17 cellular contexts compared by ENCODE assay signal in genomic region chr20:58544891-58545290, GRCh38. TPM values are rescaled to one million over a fixed set of nuclear protein-coding genes. Genes with fewer than 3 reads are reported as not detected.
A peak's percentile ranks its signal among the peaks of the same experiment; 100 is the strongest.
DNase-seq lines count a peak whose midpoint lies in the region; ATAC-seq and TF ChIP-seq lines count a peak whose summit lies in the region.
"Had no signal": no experiment of that assay in that cellular context is flagged by ENCODE, and none has a peak within 500 bp of the region (broad histone marks: within the 10 kb centered on the region; RNA-seq: fewer than 3 reads in every experiment).

No MANE protein-coding gene starts in this region.

- dilution Hi-C loops in IMR-90 (cut with HindIII; ENCODE audit: low sequenced_read_pairs, unreplicated experiment): no loop called here

- H2AFZ ChIP-seq in IMR-90 (replicated peaks; ENCODE audit: low read length, poor library complexity): no peak overlapping the region

- no peak overlapping the region for H4K5ac ChIP-seq in IMR-90 (ENCODE audit: low read depth, low read length)

- intact Hi-C loops in IMR-90 (cut with micrococcal nuclease): no loop called here

- H2BK20ac ChIP-seq in IMR-90 (ENCODE audit: low read depth, low read length): no peak overlapping the region

- H3K4me1 ChIP-seq in IMR-90 (ENCODE audit: control insufficient read depth, insufficient read depth, low read length) (peaks cover 25% of the 10 kb centered on the region), endodermal cell (ENCODE audit: control insufficient read depth, insufficient read depth, low read length) (peaks cover 15% of the 10 kb centered on the region)
- H3K4me1 ChIP-seq in CD8-positive, alpha-beta memory T cell (ENCODE audit: insufficient read depth, low read length): no peaks in the 10 kb centered on the region

- TF ChIP-seq CTCF in HFFc6 (IDR thresholded peaks at IDR 0.05) (no peak), IMR-90 (conservative IDR thresholded peaks at IDR 0.05; ENCODE audit: low read depth, low read length) (no peak), endodermal cell (conservative IDR thresholded peaks at IDR 0.05) (no peak)

- H2BK120ac ChIP-seq in IMR-90 (ENCODE audit: low read depth, low read length): peak overlapping the region; percentile 46

- H3K4me3 Mint-ChIP-seq in HFFc6 (no peak overlapping the region), endodermal cell (no peak overlapping the region)
- no peak overlapping the region for H3K4me3 Mint-ChIP-seq in stimulated activated naive B cell treated with anti-CD40 and anti-IgM and Interleukin-4, amounts not matched to agents 10 μg/mL and 1 μg/mL and 100 μg/mL, for 72 hours
- H3K4me3 Mint-ChIP-seq in CD8-positive, alpha-beta memory T cell: no peak overlapping the region
- H3K4me3 Mint-ChIP-seq: CD4-positive, alpha-beta memory T cell; GM23338; H9 had no signal

- peaks cover 12% of the 10 kb centered on the region; the same call in 1 of the 2 replicates for H3K9me1 ChIP-seq in IMR-90 (ENCODE audit: insufficient read depth, low read length)

- H2BK5ac ChIP-seq in IMR-90 (ENCODE audit: low read depth, low read length, poor library complexity, severe bottlenecking): no peak overlapping the region

- H3K9ac ChIP-seq in IMR-90 (ENCODE audit: low read depth, low read length) (no peak overlapping the region), endodermal cell (ENCODE audit: extremely low read depth, low read length, poor library complexity, severe bottlenecking) (no peak overlapping the region)

- no peak overlapping the region for H3K14ac ChIP-seq in IMR-90 (replicated peaks; ENCODE audit: low read depth, low read length)

- no peak overlapping the region for H4K91ac ChIP-seq in IMR-90 (ENCODE audit: insufficient read depth, low read depth, low read length)

- H3K23ac ChIP-seq in IMR-90 (ENCODE audit: low read depth, low read length): no peak overlapping the region

- CTCF ChIA-PET in IMR-90 (lab: Yijun Ruan, JAX): no interaction called here
- CTCF ChIA-PET in CD8-positive, alpha-beta memory T cell (lab: Charles Lee): no interaction called here

- H2AK5ac ChIP-seq in IMR-90 (ENCODE audit: low read depth, low read length): no peak overlapping the region; the same call in 1 of the 2 replicates

- H2BK15ac ChIP-seq in IMR-90 (ENCODE audit: low read depth, low read length): no peak overlapping the region

- peaks cover 51% of the 10 kb centered on the region for H3K4me1 Mint-ChIP-seq in HFFc6 (ENCODE audit: low read depth)
- H3K4me1 Mint-ChIP-seq in endodermal cell: peaks cover 39% of the 10 kb centered on the region
- H3K4me1 Mint-ChIP-seq in stimulated activated naive B cell treated with anti-CD40 and anti-IgM and Interleukin-4, amounts not matched to agents 10 μg/mL and 1 μg/mL and 100 μg/mL, for 72 hours: no peaks in the 10 kb centered on the region
- H3K4me1 Mint-ChIP-seq in CD8-positive, alpha-beta memory T cell: no peaks in the 10 kb centered on the region
- H3K4me1 Mint-ChIP-seq: CD4-positive, alpha-beta memory T cell had no signal

- no TSS peak for BruUV-seq in IMR-90 (replicated peaks; lab: Mats Ljungman, UMichigan)

- ATAC-seq in IMR-90 (ENCODE audit: low read depth): no peak
- ATAC-seq in stimulated activated naive B cell treated with anti-CD40 and anti-IgM and Interleukin-4, amounts not matched to agents 10 μg/mL and 1 μg/mL and 100 μg/mL, for 72 hours (replicated peaks): no peak
- ATAC-seq: HepG2 had no signal

- peaks cover 0 to 8% of the 10 kb centered on the region in 2 experiments; a peak in 2 of 4 replicates for H3K79me1 ChIP-seq in IMR-90 (ENCODE audit: low read depth in 1 of 2, low read length in 2 of 2)

- no peaks in the 10 kb centered on the region for H3K27me3 ChIP-seq in IMR-90 (ENCODE audit: control insufficient read depth, insufficient read depth, low read length)
- no peaks in the 10 kb centered on the region for H3K27me3 ChIP-seq in endodermal cell (ENCODE audit: control insufficient read depth, insufficient read depth, low read length, poor library complexity, severe bottlenecking)
- no peaks in the 10 kb centered on the region for H3K27me3 ChIP-seq in CD8-positive, alpha-beta memory T cell (ENCODE audit: insufficient read depth, low read length, poor library complexity, severe bottlenecking)
- H3K27me3 ChIP-seq in H7 (ENCODE audit: control insufficient read depth, insufficient read depth, low read length): no peaks in the 10 kb centered on the region
- H3K27me3 ChIP-seq: BE2C had no signal

- H3K9me3 Mint-ChIP-seq in HFFc6 (peaks cover 11% of the 10 kb centered on the region), endodermal cell (peaks cover under 1% of the 10 kb centered on the region)
- no peaks in the 10 kb centered on the region for H3K9me3 Mint-ChIP-seq in stimulated activated naive B cell treated with anti-CD40 and anti-IgM and Interleukin-4, amounts not matched to agents 10 μg/mL and 1 μg/mL and 100 μg/mL, for 72 hours
- H3K9me3 Mint-ChIP-seq in CD8-positive, alpha-beta memory T cell: peaks cover 0 to 3% (median 0%) of the 10 kb centered on the region in 5 donors
- H3K9me3 Mint-ChIP-seq: GM23338, H9 had no signal

- H3K18ac ChIP-seq in IMR-90 (ENCODE audit: low read depth, low read length): no peak overlapping the region

- H3K4ac ChIP-seq in IMR-90 (ENCODE audit: low read depth, low read length): 0 out of 2 replicates have a peak overlapping the region, but pooled peaks have one; percentile 18

- no peaks in the 10 kb centered on the region for H4K20me1 ChIP-seq in IMR-90 (ENCODE audit: insufficient read depth, low read length)

- H3K27me3 Mint-ChIP-seq in HFFc6 (ENCODE audit: insufficient read depth) (peaks cover 4% of the 10 kb centered on the region), endodermal cell (ENCODE audit: insufficient read depth) (no peaks in the 10 kb centered on the region)
- H3K27me3 Mint-ChIP-seq in stimulated activated naive B cell treated with anti-CD40 and anti-IgM and Interleukin-4, amounts not matched to agents 10 μg/mL and 1 μg/mL and 100 μg/mL, for 72 hours: peaks cover 16 to 22% of the 10 kb centered on the region in 2 donors
- peaks cover 6 to 57% of the 10 kb centered on the region in 2 donors for H3K27me3 Mint-ChIP-seq in CD8-positive, alpha-beta memory T cell

- H3K27ac ChIP-seq in IMR-90 (ENCODE audit: insufficient read depth, low read length): no peak overlapping the region
- H3K27ac ChIP-seq in endodermal cell (ENCODE audit: low read depth, low read length): no peak overlapping the region
- H3K27ac ChIP-seq in CD8-positive, alpha-beta memory T cell (ENCODE audit: low read depth, low read length): no peak overlapping the region
- H3K27ac ChIP-seq: C4-2B had no signal

- H3K9me3 ChIP-seq in IMR-90 (ENCODE audit: control insufficient read depth, insufficient read depth, low read length) (no peaks in the 10 kb centered on the region), endodermal cell (ENCODE audit: control insufficient read depth, low read length) (no peaks in the 10 kb centered on the region)
- no peaks in the 10 kb centered on the region for H3K9me3 ChIP-seq in CD8-positive, alpha-beta memory T cell (ENCODE audit: low read length)
- H3K9me3 ChIP-seq: BE2C had no signal

- H3K36me3 ChIP-seq in IMR-90 (ENCODE audit: control insufficient read depth, insufficient read depth, low read length) (no peaks in the 10 kb centered on the region), endodermal cell (ENCODE audit: control insufficient read depth, insufficient read depth, low read length) (no peaks in the 10 kb centered on the region), H7 (replicated peaks; ENCODE audit: control insufficient read depth, insufficient read depth, low read length) (no peaks in the 10 kb centered on the region)
- no peaks in the 10 kb centered on the region for H3K36me3 ChIP-seq in CD8-positive, alpha-beta memory T cell (ENCODE audit: insufficient read depth, low read length)
- H3K36me3 ChIP-seq: BE2C had no signal

- POLR2A ChIA-PET in IMR-90 (lab: Charles Lee; ENCODE audit: unreplicated experiment): no interaction called here
- POLR2A ChIA-PET in CD8-positive, alpha-beta memory T cell (lab: Charles Lee): no interaction called here

- H2AK9ac ChIP-seq in IMR-90 (replicated peaks; ENCODE audit: low read depth, low read length, poor library complexity): no peak overlapping the region

- H3K27ac Mint-ChIP-seq in HFFc6 (peak overlapping the region; percentile 11; the same call in 1 of the 2 replicates), endodermal cell (no peak overlapping the region)
- peak overlapping the region; percentile 2 for H3K27ac Mint-ChIP-seq in stimulated activated naive B cell treated with anti-CD40 and anti-IgM and Interleukin-4, amounts not matched to agents 10 μg/mL and 1 μg/mL and 100 μg/mL, for 72 hours
- H3K27ac Mint-ChIP-seq in CD8-positive, alpha-beta memory T cell: no peak overlapping the region
- H3K27ac Mint-ChIP-seq: CD4-positive, alpha-beta memory T cell; GM23338; H9 had no signal

- in situ Hi-C loops in IMR-90 (cut with MboI; ENCODE audit: low sequenced_read_pairs): no loop called here

- no peak overlapping the region for H3K56ac ChIP-seq in IMR-90 (ENCODE audit: extremely low read depth, insufficient read depth, low read length)

- no peak for TF ChIP-seq RAD21 in IMR-90 (IDR thresholded peaks at IDR 0.05; ENCODE audit: low read length)

- H3K4me3 ChIP-seq in IMR-90 (ENCODE audit: insufficient read depth, low read depth, low read length) (no peak overlapping the region), endodermal cell (ENCODE audit: low read length) (no peak overlapping the region), H7 (ENCODE audit: insufficient read depth, low read depth, low read length) (no peak overlapping the region)
- no peak overlapping the region for H3K4me3 ChIP-seq in CD8-positive, alpha-beta memory T cell (ENCODE audit: low read length)
- H3K4me3 ChIP-seq: GM23338 had no signal

- no peak for TF ChIP-seq POLR2A in IMR-90 (IDR thresholded peaks at IDR 0.05; ENCODE audit: low read depth, low read length)

- DNase-seq in HFFc6 (no peak), IMR-90 (no peak), endodermal cell (peak; percentile 11), H7 (no peak)
- DNase-seq in stimulated activated naive B cell treated with anti-CD40 and anti-IgM and Interleukin-4, amounts not matched to agents 10 μg/mL and 1 μg/mL and 100 μg/mL, for 72 hours: no peak
- DNase-seq in activated CD4-positive, alpha-beta T cell treated with anti-CD3 and anti-CD28 coated beads for 48 hours: no peak
- no peak for DNase-seq in CD8-positive, alpha-beta memory T cell
- DNase-seq: BE2C; CD4-positive, alpha-beta memory T cell; COR-L47; DMS153; DMS79 treated with DMSO at 0.1 percent for 48 hours; EL; H9 had no signal

- WGBS in IMR-90 (ENCODE audit: extremely low coverage in 2 of 2, insufficient read length in 1 of 2), 2 experiments: no CpG with 5 or more reads among the region's 4 CpGs
- WGBS in endodermal cell (ENCODE audit: insufficient coverage in 1 of 2, insufficient read length in 1 of 2), 2 experiments: 40 to 84% methylated on average over 1 to 4 of the region's 4 CpGs

- H3K36me3 Mint-ChIP-seq in HFFc6 (ENCODE audit: low read depth): peaks cover 13% of the 10 kb centered on the region; the same call in 1 of the 2 replicates
- no peaks in the 10 kb centered on the region for H3K36me3 Mint-ChIP-seq in endodermal cell (ENCODE audit: low read depth)
- no peaks in the 10 kb centered on the region for H3K36me3 Mint-ChIP-seq in stimulated activated naive B cell treated with anti-CD40 and anti-IgM and Interleukin-4, amounts not matched to agents 10 μg/mL and 1 μg/mL and 100 μg/mL, for 72 hours
- H3K36me3 Mint-ChIP-seq in CD8-positive, alpha-beta memory T cell: no peaks in the 10 kb centered on the region
- H3K36me3 Mint-ChIP-seq: CD4-positive, alpha-beta memory T cell had no signal

- no peak overlapping the region for H4K8ac ChIP-seq in IMR-90 (ENCODE audit: low read depth in 2 of 2, low read length in 2 of 2)

- no peak overlapping the region for H3K4me2 ChIP-seq in IMR-90 (ENCODE audit: low read depth, low read length)
- H3K4me2 ChIP-seq: GM23338 had no signal

RNA-seq across cellular contexts. Expression of gene APCDD1L, which starts 29.7 kb away (rescaled TPM):
- 10 to 100 TPM; 14.5 to 43.3 (median 34.9) TPM for total RNA-seq in HFFc6 (2021; fragmentation: NEBNext Ultra II Directional; extraction: Animal tissue kit (Norgen Biotek cat#: 25700))
- total RNA-seq in IMR-90 (2012; rRNA removed) (2.2 and 2.5 TPM in 2 replicates), endodermal cell (1 to 10 TPM; 6.4 TPM)
- 18.0 and 18.3 TPM in 2 replicates for polyA plus RNA-seq in IMR-90 (2012; rRNA removed)
- polyA plus RNA-seq in IMR-90 (2012; cell fraction: cytosol; rRNA removed): 11.4 and 19.3 TPM in 2 replicates
- 7.7 and 18.8 TPM in 2 replicates for polyA plus RNA-seq in IMR-90 (2012; cell fraction: nucleus; rRNA removed; ENCODE audit: low replicate concordance)
- polyA plus RNA-seq in endodermal cell (2013, experiment 1 of 2): 0.78 TPM
- polyA plus RNA-seq in endodermal cell (2013, experiment 2 of 2): 1.1 TPM
- not detected for total RNA-seq in CD8-positive, alpha-beta memory T cell
- not detected for polyA plus RNA-seq in CD8-positive, alpha-beta memory T cell
- total RNA-seq in H7 (2014; rRNA removed; shearing (Covaris generic)): 1.5 and 2.6 TPM in 2 replicates
- total RNA-seq: CD4-positive, alpha-beta memory T cell; HepG2 had no signal
- polyA plus RNA-seq: HepG2 had no signal

Comparison
In these comparisons a context has a peak if more than half of its experiments do, and no peak if none do; other contexts are left out.
1. H3K27ac Mint-ChIP-seq: peak in HFFc6 (single experiment) and stimulated activated naive B cell treated with anti-CD40 and anti-IgM and Interleukin-4, amounts not matched to agents 10 μg/mL and 1 μg/mL and 100 μg/mL, for 72 hours (single experiment); none in endodermal cell (single experiment) and CD8-positive, alpha-beta memory T cell (0 of 8).